Comparison of ENCODE assay signal across 8 cellular contexts in genomic region chr5:31638748-31639418, GRCh38. TPM values are rescaled to one million over a fixed set of nuclear protein-coding genes. Genes with fewer than 3 reads are reported as not detected.
DNase-seq lines count a peak whose midpoint lies in the region; ATAC-seq lines count a peak whose summit lies in the region.

PDZD2 (plus strand) TSS chr5:31639131.

- peak within 1 kb of the TSS; percentile 95 for H3K4me2 ChIP-seq in BLaER1

- H3K36me3 ChIP-seq in BLaER1 = no peaks in the 10 kb centered on the region
- H3K36me3 ChIP-seq in endocrine pancreas (ENCODE audit: control insufficient read depth, insufficient read depth, low read length) = no peaks in the 10 kb centered on the region
- H3K36me3 ChIP-seq in mesodermal cell (ENCODE audit: control insufficient read depth, insufficient read depth, low read length) = no peaks in the 10 kb centered on the region

- H3K4me1 ChIP-seq in BLaER1 (peaks cover 5% of the 10 kb centered on the region), endocrine pancreas (ENCODE audit: control insufficient read depth, insufficient read depth, low read length) (peaks cover 6% of the 10 kb centered on the region), mesodermal cell (ENCODE audit: control insufficient read depth, insufficient read depth, low read length, poor library complexity, severe bottlenecking) (peaks cover 6% of the 10 kb centered on the region)

- H3K27ac ChIP-seq in BLaER1 = 0 out of 2 replicates have a peak within 1 kb of the TSS, but pooled peaks have one; percentile 9
- no peak within 1 kb of the TSS for H3K27ac ChIP-seq in mesodermal cell (ENCODE audit: low read depth, low read length, severe bottlenecking)

- peaks cover 10% of the 10 kb centered on the region; the same call in 1 of the 2 replicates for H4K20me1 ChIP-seq in BLaER1

- H3K27me3 ChIP-seq in BLaER1 (peaks cover 37% of the 10 kb centered on the region), endocrine pancreas (ENCODE audit: control insufficient read depth, insufficient read depth, low read length) (no peaks in the 10 kb centered on the region)

- H3K9ac ChIP-seq in BLaER1 (peak within 1 kb of the TSS; percentile 64), endocrine pancreas (ENCODE audit: control insufficient read depth, insufficient read depth, low read length) (peak within 1 kb of the TSS; percentile 83)

- WGBS in mesodermal cell (ENCODE audit: insufficient coverage in 2 of 2), 2 experiments = 0% methylated on average over 49 to 63 of the region's 70 CpGs

- ATAC-seq in GM19351 (IDR thresholded peaks at IDR 0.05; ENCODE audit: unreplicated experiment) = peak; percentile 79
- ATAC-seq in HG03469 (IDR thresholded peaks at IDR 0.05; ENCODE audit: unreplicated experiment) = peak; percentile 70

- DNase-seq in NCI-H82 treated with DMSO at 0.1 percent for 48 hours (lab: John Stamatoyannopoulos, UW; ENCODE audit: unreplicated experiment) = peak; percentile 40
- DNase-seq in activated CD8-positive, alpha-beta memory T cell treated with anti-CD3 and anti-CD28 coated beads for 4 hours (ENCODE audit: low read depth in 2 of 2) = peak; percentile 64
- peak; percentile 66 to 68 for DNase-seq in stimulated activated CD8-positive, alpha-beta memory T cell treated with anti-CD3 and anti-CD28 coated beads, Interleukin-15, amount 100 ng/mL, for 4 hours (ENCODE audit: low read depth in 2 of 2)

- H3K4me3 ChIP-seq in BLaER1 (peak within 1 kb of the TSS; percentile 76), endocrine pancreas (ENCODE audit: control insufficient read depth, insufficient read depth, low read length) (peak within 1 kb of the TSS; percentile 64), mesodermal cell (ENCODE audit: extremely low read depth, insufficient read depth, low read length, poor library complexity, severe bottlenecking) (peak within 1 kb of the TSS; percentile 52)

- no peaks in the 10 kb centered on the region for H3K9me3 ChIP-seq in BLaER1
- no peaks in the 10 kb centered on the region for H3K9me3 ChIP-seq in endocrine pancreas (ENCODE audit: control insufficient read depth, low read length)
- H3K9me3 ChIP-seq in mesodermal cell (ENCODE audit: control insufficient read depth, low read length) = no peaks in the 10 kb centered on the region

RNA-seq across cellular contexts. Expression of gene PDZD2, which starts in this region (rescaled TPM):
- polyA plus RNA-seq in mesodermal cell (2013, experiment 1 of 2) = 3.1 TPM
- polyA plus RNA-seq in mesodermal cell (2013, experiment 2 of 2) = 2.8 TPM
